In the genomic region with DNA sequence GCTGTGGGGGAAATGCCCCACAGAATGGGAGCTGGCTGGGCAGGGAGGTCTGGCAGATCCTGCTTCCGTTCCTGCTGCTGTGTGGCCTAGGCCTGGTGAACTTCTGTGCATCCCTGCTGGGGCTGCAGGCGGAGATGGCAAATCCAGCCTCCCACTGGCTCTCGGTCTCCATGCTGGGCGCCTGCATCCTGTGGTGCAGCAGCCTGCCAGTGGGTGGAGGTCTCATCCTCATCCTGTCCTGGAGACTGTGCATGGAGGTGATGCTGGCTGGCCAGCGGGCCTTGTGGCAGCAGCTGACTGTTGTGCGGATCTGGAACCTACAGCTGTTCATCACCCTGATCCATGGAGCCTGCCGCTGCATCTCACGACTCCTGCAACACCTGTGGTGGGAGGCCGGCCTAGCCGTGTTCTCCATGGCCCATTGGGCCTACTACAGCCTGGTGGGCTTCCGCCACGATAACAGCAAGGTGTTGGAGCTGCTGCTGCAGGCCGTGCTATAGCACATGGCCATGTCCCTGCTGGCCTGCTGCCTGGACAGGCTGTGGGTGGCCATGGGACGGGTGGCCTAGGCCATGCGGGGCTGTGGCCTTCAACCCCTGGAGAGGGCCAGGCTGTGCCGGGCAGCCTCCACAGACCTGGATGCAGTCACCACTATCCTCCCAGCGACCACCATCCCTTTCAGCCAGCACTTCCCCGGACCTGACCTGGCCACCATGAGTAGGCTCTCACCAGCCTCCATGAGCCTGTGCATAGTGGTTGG, we compare ENCODE assay signal across 14 cellular contexts.
"Had no signal": no experiment of that assay in that cellular context is flagged by ENCODE, and none has a peak within 500 bp of the region (broad histone marks: within the 10 kb centered on the region; RNA-seq: fewer than 3 reads in every experiment).

No MANE protein-coding gene starts in this region.

- H3K27ac Mint-ChIP-seq: activated naive CD8-positive, alpha-beta T cell treated with anti-CD3 and anti-CD28 coated beads for 36 hours; activated T-cell treated with anti-CD3 and anti-CD28 coated beads, Interleukin-2, amount 50 U/mL, for 24 hours; T-helper 17 cell had no signal

- H3K27me3 ChIP-seq: breast epithelium, tibial nerve had no signal

- H3K9me3 Mint-ChIP-seq: activated naive CD8-positive, alpha-beta T cell treated with anti-CD3 and anti-CD28 coated beads for 36 hours; activated T-cell treated with anti-CD3 and anti-CD28 coated beads, Interleukin-2, amount 50 U/mL, for 24 hours had no signal

- H3K36me3 Mint-ChIP-seq: activated naive CD8-positive, alpha-beta T cell treated with anti-CD3 and anti-CD28 coated beads for 36 hours had no signal

- H3K9me3 ChIP-seq: breast epithelium, tibial nerve had no signal

- H3K27ac ChIP-seq: breast epithelium, tibial nerve had no signal

- DNase-seq: activated effector memory CD4-positive, alpha-beta T cell treated with Interleukin-2 at 50 U/mL for 16 hours; activated naive CD8-positive, alpha-beta T cell treated with anti-CD3 and anti-CD28 coated beads for 36 hours; activated T-cell treated with anti-CD3 and anti-CD28 coated beads, Interleukin-2, amount 50 U/mL, for 24 hours; foreskin melanocyte; head of caudate nucleus; retina; small intestine; T-helper 17 cell had no signal

- H3K36me3 ChIP-seq: breast epithelium, tibial nerve had no signal

- H3K27me3 Mint-ChIP-seq: activated naive CD8-positive, alpha-beta T cell treated with anti-CD3 and anti-CD28 coated beads for 36 hours; activated T-cell treated with anti-CD3 and anti-CD28 coated beads, Interleukin-2, amount 50 U/mL, for 24 hours; T-helper 17 cell had no signal

- H3K4me3 ChIP-seq: breast epithelium, tibial nerve had no signal

- FAIRE-seq: endothelial cell of umbilical vein, islet of Langerhans, small intestine, TTC549 had no signal

- ATAC-seq: left lobe of liver, T-helper 17 cell had no signal

- H3K4me3 Mint-ChIP-seq: activated naive CD8-positive, alpha-beta T cell treated with anti-CD3 and anti-CD28 coated beads for 36 hours; activated T-cell treated with anti-CD3 and anti-CD28 coated beads, Interleukin-2, amount 50 U/mL, for 24 hours; T-helper 17 cell had no signal

- H3K4me1 ChIP-seq: breast epithelium had no signal
